ENCODE assay signal across 8 cellular contexts in genomic region chr6:70221025-70221714, GRCh38.
DNase-seq lines count a peak whose midpoint lies in the region; ATAC-seq and TF ChIP-seq lines count a peak whose summit lies in the region.

No MANE protein-coding gene starts in this region.

- H3K27me3 ChIP-seq in OCI-LY3 (ENCODE audit: low read depth, low read length), result peaks cover 4% of the 10 kb centered on the region; the same call in 1 of the 2 replicates

- H3K27ac Mint-ChIP-seq in endothelial cell (ENCODE audit: unreplicated experiment) (no peak overlapping the region), neural crest cell (ENCODE audit: unreplicated experiment) (no peak overlapping the region)
- H3K27ac Mint-ChIP-seq in activated naive CD4-positive, alpha-beta T cell treated with anti-CD3 and anti-CD28 coated beads, Interleukin-2, amount 10 ng/mL, durations not matched to agents 7 days and 5 days, result no peak overlapping the region

- CTCF ChIA-PET in activated naive CD4-positive, alpha-beta T cell treated with anti-CD3 and anti-CD28 coated beads, Interleukin-2, amount 10 ng/mL, durations not matched to agents 7 days and 5 days (lab: Charles Lee), result interaction anchor here (0.6 to 4.0 kb wide), 20 partner anchors 9 to 793 kb away, joined by 3 to 52 read pairs (median 4); no protein-coding TSS in a partner anchor

- H3K9me3 Mint-ChIP-seq in endothelial cell (ENCODE audit: unreplicated experiment) (no peaks in the 10 kb centered on the region), neural crest cell (no peaks in the 10 kb centered on the region)
- H3K9me3 Mint-ChIP-seq in activated naive CD4-positive, alpha-beta T cell treated with anti-CD3 and anti-CD28 coated beads, Interleukin-2, amount 10 ng/mL, durations not matched to agents 7 days and 5 days, result no peaks in the 10 kb centered on the region

- H3K79me2 ChIP-seq in OCI-LY3 (ENCODE audit: low read length), result no peaks in the 10 kb centered on the region

- H3K4me1 ChIP-seq in OCI-LY3 (ENCODE audit: low read length), result peaks cover 9% of the 10 kb centered on the region

- H3K36me3 Mint-ChIP-seq in endothelial cell (ENCODE audit: low read depth, unreplicated experiment), result no peaks in the 10 kb centered on the region
- no peaks in the 10 kb centered on the region for H3K36me3 Mint-ChIP-seq in neural crest cell (ENCODE audit: low read depth)
- no peaks in the 10 kb centered on the region for H3K36me3 Mint-ChIP-seq in activated naive CD4-positive, alpha-beta T cell treated with anti-CD3 and anti-CD28 coated beads, Interleukin-2, amount 10 ng/mL, durations not matched to agents 7 days and 5 days

- H3K4me2 ChIP-seq in OCI-LY3 (ENCODE audit: low read length), result peak overlapping the region; percentile 60

- in situ Hi-C loops in G401 (cut with HindIII; ENCODE audit: low sequenced_read_pairs), result no loop called here

- H3K4me3 Mint-ChIP-seq in endothelial cell (ENCODE audit: unreplicated experiment), result no peak overlapping the region
- no peak overlapping the region for H3K4me3 Mint-ChIP-seq in neural crest cell
- no peak overlapping the region for H3K4me3 Mint-ChIP-seq in activated naive CD4-positive, alpha-beta T cell treated with anti-CD3 and anti-CD28 coated beads, Interleukin-2, amount 10 ng/mL, durations not matched to agents 7 days and 5 days

- DNase-seq in G401 (ENCODE audit: low spot score) (peak; percentile 41), endothelial cell (ENCODE audit: low spot score) (peak; percentile 12), neural crest cell (ENCODE audit: low read depth, low spot score) (no peak)
- no peak for DNase-seq in effector CD8-positive, alpha-beta T cell (lab: John Stamatoyannopoulos, UW)
- no peak for DNase-seq in activated naive CD4-positive, alpha-beta T cell treated with anti-CD3 and anti-CD28 coated beads, Interleukin-2, amount 10 ng/mL, durations not matched to agents 7 days and 5 days

- peak; percentile 85 for TF ChIP-seq CTCF in 22Rv1 (IDR thresholded peaks at IDR 0.05)
- TF ChIP-seq CTCF in OCI-LY3 (IDR thresholded peaks at IDR 0.05; ENCODE audit: low read depth, low read length), result peak; percentile 70
- peak; percentile 95 for TF ChIP-seq CTCF in endothelial cell (IDR thresholded peaks at IDR 0.05; ENCODE audit: unreplicated experiment)
- peak; percentile 89 for TF ChIP-seq CTCF in neural crest cell (conservative IDR thresholded peaks at IDR 0.05)

- H3K27me3 Mint-ChIP-seq in endothelial cell (ENCODE audit: unreplicated experiment), result peaks cover 1% of the 10 kb centered on the region
- no peaks in the 10 kb centered on the region for H3K27me3 Mint-ChIP-seq in neural crest cell (ENCODE audit: low read depth)
- H3K27me3 Mint-ChIP-seq in activated naive CD4-positive, alpha-beta T cell treated with anti-CD3 and anti-CD28 coated beads, Interleukin-2, amount 10 ng/mL, durations not matched to agents 7 days and 5 days, result peaks cover 9% of the 10 kb centered on the region

- H2AFZ ChIP-seq in OCI-LY3 (ENCODE audit: low read depth, low read length), result peak overlapping the region; percentile 41; the same call in 1 of the 2 replicates

- H3K27ac ChIP-seq in 22Rv1, result no peak overlapping the region
- H3K27ac ChIP-seq in OCI-LY3 (ENCODE audit: low read length), result no peak overlapping the region

- peak; percentile 65 for ATAC-seq in HG03432 (IDR thresholded peaks at IDR 0.05; ENCODE audit: unreplicated experiment)

- no peak overlapping the region for H3K9ac ChIP-seq in OCI-LY3 (ENCODE audit: low read length)

- no peaks in the 10 kb centered on the region for H3K9me3 ChIP-seq in OCI-LY3 (ENCODE audit: insufficient read depth, low read length)

- no peaks in the 10 kb centered on the region for H3K4me1 Mint-ChIP-seq in endothelial cell (ENCODE audit: unreplicated experiment)
- H3K4me1 Mint-ChIP-seq in neural crest cell, result peaks cover 18% of the 10 kb centered on the region
- H3K4me1 Mint-ChIP-seq in activated naive CD4-positive, alpha-beta T cell treated with anti-CD3 and anti-CD28 coated beads, Interleukin-2, amount 10 ng/mL, durations not matched to agents 7 days and 5 days, result no peaks in the 10 kb centered on the region

- H4K20me1 ChIP-seq in OCI-LY3 (ENCODE audit: insufficient read depth, low read length), result no peaks in the 10 kb centered on the region

- H3K4me3 ChIP-seq in OCI-LY3 (ENCODE audit: low read length), result peak overlapping the region; percentile 9

- H3K36me3 ChIP-seq in OCI-LY3 (replicated peaks; ENCODE audit: low read depth, low read length), result no peaks in the 10 kb centered on the region

Comparison
In these comparisons a context has a peak if more than half of its experiments do, and no peak if none do; other contexts are left out.
1. DNase-seq: peak in G401 (single experiment) and endothelial cell (single experiment); none in neural crest cell (single experiment), effector CD8-positive, alpha-beta T cell (single experiment) and activated naive CD4-positive, alpha-beta T cell treated with anti-CD3 and anti-CD28 coated beads, Interleukin-2, amount 10 ng/mL, durations not matched to agents 7 days and 5 days (single experiment).
2. Peak in every context shown above with its lines, with median percentiles within 50 percentile points of each other: CTCF ChIP-seq.